In the genomic region with DNA sequence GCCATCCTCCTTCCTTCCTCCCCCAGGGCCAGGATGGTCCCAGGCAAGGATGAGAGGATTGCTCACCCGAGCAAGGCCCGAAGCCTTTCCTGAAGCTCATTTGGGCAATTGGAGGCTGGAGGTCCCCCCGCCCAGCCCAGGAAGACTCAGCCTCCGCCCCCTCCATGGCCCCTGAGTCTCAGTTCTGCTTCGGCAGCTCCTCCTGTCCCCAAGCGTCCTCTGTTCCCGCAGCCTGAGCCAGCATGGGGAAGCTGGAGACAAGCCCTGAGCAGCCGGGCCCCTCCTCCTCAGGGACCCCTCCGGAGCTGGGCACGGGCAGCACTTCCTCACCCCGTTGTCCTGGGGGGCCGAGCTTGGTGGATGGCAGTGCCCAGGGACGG, we compare ENCODE assay signal across 18 cellular contexts. TPM values are rescaled to one million over a fixed set of nuclear protein-coding genes. Genes with fewer than 3 reads are reported as not detected.
DNase-seq lines count a peak whose midpoint lies in the region; ATAC-seq and TF ChIP-seq lines count a peak whose summit lies in the region.
"Had no signal": no experiment of that assay in that cellular context is flagged by ENCODE, and none has a peak within 500 bp of the region (broad histone marks: within the 10 kb centered on the region; RNA-seq: fewer than 3 reads in every experiment).

No MANE protein-coding gene starts in this region.

- peak; percentile 1 for ATAC-seq in GM21723 (IDR thresholded peaks at IDR 0.05; ENCODE audit: unreplicated experiment)
- ATAC-seq in memory B cell (ENCODE audit: low read depth): no peak
- no peak for ATAC-seq in HG03175 (IDR thresholded peaks at IDR 0.05; ENCODE audit: unreplicated experiment)
- ATAC-seq: body of pancreas had no signal

- no peaks in the 10 kb centered on the region for H3K36me3 Mint-ChIP-seq in T-helper 2 cell treated with Interferon-gamma antibody and Interleukin-4, amounts not matched to agents 5 μg/mL and 100 μg/mL, for 36 hours (ENCODE audit: low read depth)
- H3K36me3 Mint-ChIP-seq in memory B cell: no peaks in the 10 kb centered on the region

- H3K4me1 ChIP-seq in OCI-LY7 (ENCODE audit: insufficient read depth, low read length, poor library complexity, severe bottlenecking): peaks cover 18% of the 10 kb centered on the region
- peaks cover 16% of the 10 kb centered on the region for H3K4me1 ChIP-seq in MM.1S (ENCODE audit: low read length)
- H3K4me1 ChIP-seq: body of pancreas, lower lobe of right lung had no signal

- no peaks in the 10 kb centered on the region for H3K9me2 ChIP-seq in OCI-LY7 (ENCODE audit: insufficient read depth, low read length)
- no peaks in the 10 kb centered on the region for H3K9me2 ChIP-seq in MM.1S (replicated peaks; ENCODE audit: insufficient read depth, low read length)

- CTCF ChIA-PET in OCI-LY7 (lab: Charles Lee; ENCODE audit: unreplicated experiment): interaction anchor here (0.9 kb wide), 1 partner anchor 31 kb away, joined by 3 read pairs; no protein-coding TSS in a partner anchor

- H3K27me3 Mint-ChIP-seq in T-helper 2 cell treated with Interferon-gamma antibody and Interleukin-4, amounts not matched to agents 5 μg/mL and 100 μg/mL, for 36 hours (ENCODE audit: low read depth): peaks cover 71% of the 10 kb centered on the region
- peaks cover 21% of the 10 kb centered on the region for H3K27me3 Mint-ChIP-seq in memory B cell

- no peaks in the 10 kb centered on the region for H3K9me3 Mint-ChIP-seq in T-helper 2 cell treated with Interferon-gamma antibody and Interleukin-4, amounts not matched to agents 5 μg/mL and 100 μg/mL, for 36 hours
- H3K9me3 Mint-ChIP-seq in memory B cell: no peaks in the 10 kb centered on the region

- peaks cover 93% of the 10 kb centered on the region for H3K27me3 ChIP-seq in MM.1S (replicated peaks; ENCODE audit: insufficient read depth, low read length)
- peaks cover 63% of the 10 kb centered on the region for H3K27me3 ChIP-seq in brain microvascular endothelial cell (replicated peaks)

- H3K36me3 ChIP-seq in OCI-LY7 (ENCODE audit: insufficient read depth, low read length) (no peaks in the 10 kb centered on the region), MM.1S (replicated peaks; ENCODE audit: insufficient read depth, low read length) (no peaks in the 10 kb centered on the region), brain microvascular endothelial cell (replicated peaks) (no peaks in the 10 kb centered on the region)
- H3K36me3 ChIP-seq: lower lobe of right lung, stomach had no signal

- no peak for DNase-seq in T-helper 2 cell treated with Interferon-gamma antibody and Interleukin-4, amounts not matched to agents 5 μg/mL and 100 μg/mL, for 36 hours (ENCODE audit: low spot score)
- DNase-seq in T-helper 2 cell (no peak), OCI-LY7 (ENCODE audit: low spot score) (peak; percentile 13), memory B cell (ENCODE audit: low spot score in 2 of 2) (peak in 1 of 2 donors; percentile 37), MM.1S (no peak), brain microvascular endothelial cell (no peak)
- DNase-seq: activated naive CD4-positive, alpha-beta T cell; body of pancreas; H7; lower lobe of right lung; NCI-H1930; NCI-H510A; stomach had no signal

- POLR2A ChIA-PET in OCI-LY7 (lab: Charles Lee): interaction anchor here (0.7 kb wide), 1 partner anchor 71 kb away, joined by 3 read pairs; no protein-coding TSS in a partner anchor

- peaks cover 36% of the 10 kb centered on the region for H3K4me1 Mint-ChIP-seq in T-helper 2 cell treated with Interferon-gamma antibody and Interleukin-4, amounts not matched to agents 5 μg/mL and 100 μg/mL, for 36 hours (ENCODE audit: low read depth)
- peaks cover 16% of the 10 kb centered on the region for H3K4me1 Mint-ChIP-seq in memory B cell

- H3K27ac Mint-ChIP-seq in T-helper 2 cell treated with Interferon-gamma antibody and Interleukin-4, amounts not matched to agents 5 μg/mL and 100 μg/mL, for 36 hours: peak overlapping the region; percentile 39
- H3K27ac Mint-ChIP-seq in memory B cell: peak overlapping the region; percentile 89

- no peaks in the 10 kb centered on the region for H3F3A ChIP-seq in MM.1S (ENCODE audit: insufficient read depth, low read length)

- H2AFZ ChIP-seq in OCI-LY7 (ENCODE audit: low read length) (no peak overlapping the region; the same call in 1 of the 2 replicates), MM.1S (ENCODE audit: low read length) (no peak overlapping the region)

- H4K20me1 ChIP-seq in OCI-LY7 (ENCODE audit: insufficient read depth, low read length) (no peaks in the 10 kb centered on the region), MM.1S (ENCODE audit: insufficient read depth, low read length) (no peaks in the 10 kb centered on the region)

- H3K79me2 ChIP-seq in OCI-LY7 (ENCODE audit: insufficient read depth, low read depth, low read length) (no peaks in the 10 kb centered on the region), MM.1S (ENCODE audit: low read length) (no peaks in the 10 kb centered on the region)

- H3K27ac ChIP-seq in OCI-LY7 (ENCODE audit: low read depth, low read length, poor library complexity, severe bottlenecking): no peak overlapping the region
- no peak overlapping the region for H3K27ac ChIP-seq in MM.1S (ENCODE audit: low read length)
- no peak overlapping the region for H3K27ac ChIP-seq in brain microvascular endothelial cell
- H3K27ac ChIP-seq: body of pancreas, lower lobe of right lung, stomach had no signal

- no peak for TF ChIP-seq CTCF in OCI-LY7 (conservative IDR thresholded peaks at IDR 0.05; ENCODE audit: low read length)
- TF ChIP-seq CTCF in MM.1S (IDR thresholded peaks at IDR 0.05; ENCODE audit: low read length): no peak
- TF ChIP-seq CTCF in brain microvascular endothelial cell (IDR thresholded peaks at IDR 0.05; ENCODE audit: low read depth, low read length, missing control alignments): no peak

- BruUV-seq in OCI-LY7 (replicated peaks; lab: Mats Ljungman, UMichigan): no TSS peak

- H3K9me3 ChIP-seq in OCI-LY7 (ENCODE audit: low read length) (no peaks in the 10 kb centered on the region), MM.1S (replicated peaks; ENCODE audit: insufficient read depth, low read length) (no peaks in the 10 kb centered on the region)
- H3K9me3 ChIP-seq: body of pancreas, lower lobe of right lung, stomach had no signal

- no peak overlapping the region for H3K4me3 ChIP-seq in OCI-LY7 (ENCODE audit: low read depth, low read length, poor library complexity, severe bottlenecking)
- H3K4me3 ChIP-seq in MM.1S (ENCODE audit: low read length): no peak overlapping the region
- H3K4me3 ChIP-seq in brain microvascular endothelial cell (ENCODE audit: low read depth, low read length): no peak overlapping the region
- H3K4me3 ChIP-seq: body of pancreas, lower lobe of right lung, stomach had no signal

- no peak overlapping the region for H3K9ac ChIP-seq in MM.1S (ENCODE audit: low read length)

- in situ Hi-C loops in brain microvascular endothelial cell (cut with HindIII; ENCODE audit: low pct_ligation_motif_present, low sequenced_read_pairs): no loop called here

- intact Hi-C loops in OCI-LY7 (cut with micrococcal nuclease; ENCODE audit: unreplicated experiment): no loop called here

- peak overlapping the region; percentile 63 for H3K4me2 ChIP-seq in OCI-LY7 (ENCODE audit: low read length)
- H3K4me2 ChIP-seq in MM.1S (ENCODE audit: low read depth, low read length): no peak overlapping the region

- peak overlapping the region; percentile 43 for H3K4me3 Mint-ChIP-seq in T-helper 2 cell treated with Interferon-gamma antibody and Interleukin-4, amounts not matched to agents 5 μg/mL and 100 μg/mL, for 36 hours
- H3K4me3 Mint-ChIP-seq in memory B cell: peak overlapping the region; percentile 83

RNA-seq across cellular contexts. Expression of gene SLC17A9, which starts 26.0 kb away (rescaled TPM):
- 1.7 and 2.0 TPM in 2 replicates for total RNA-seq in OCI-LY7 (2014; rRNA removed; shearing (Covaris generic))
- total RNA-seq in OCI-LY7 (2022): 8.1 and 13.2 TPM in 2 replicates
- total RNA-seq: A172 had no signal

RNA-seq across cellular contexts. Expression of gene BHLHE23, which starts 28.2 kb away (rescaled TPM):
- total RNA-seq in OCI-LY7 (2014; rRNA removed; shearing (Covaris generic)): not detected in 2 replicates
- not detected in 2 replicates for total RNA-seq in OCI-LY7 (2022)
- total RNA-seq: A172, body of pancreas, dermis microvascular lymphatic vessel endothelial cell, lower lobe of right lung, renal cortical epithelial cell had no signal

RNA-seq across cellular contexts. Expression of gene GID8, which starts 40.6 kb away (rescaled TPM):
- total RNA-seq in OCI-LY7 (2014; rRNA removed; shearing (Covaris generic)): 28.7 and 29.2 TPM in 2 replicates
- total RNA-seq in OCI-LY7 (2022): 46.1 and 47.7 TPM in 2 replicates

RNA-seq across cellular contexts. Expression of gene DIDO1, which starts 52.2 kb away (rescaled TPM):
- 65.1 and 69.2 TPM in 2 replicates for total RNA-seq in OCI-LY7 (2014; rRNA removed; shearing (Covaris generic))
- total RNA-seq in OCI-LY7 (2022): 70.6 and 79.0 TPM in 2 replicates
